Comparison of ENCODE assay signal across 8 cellular contexts in the genomic region with DNA sequence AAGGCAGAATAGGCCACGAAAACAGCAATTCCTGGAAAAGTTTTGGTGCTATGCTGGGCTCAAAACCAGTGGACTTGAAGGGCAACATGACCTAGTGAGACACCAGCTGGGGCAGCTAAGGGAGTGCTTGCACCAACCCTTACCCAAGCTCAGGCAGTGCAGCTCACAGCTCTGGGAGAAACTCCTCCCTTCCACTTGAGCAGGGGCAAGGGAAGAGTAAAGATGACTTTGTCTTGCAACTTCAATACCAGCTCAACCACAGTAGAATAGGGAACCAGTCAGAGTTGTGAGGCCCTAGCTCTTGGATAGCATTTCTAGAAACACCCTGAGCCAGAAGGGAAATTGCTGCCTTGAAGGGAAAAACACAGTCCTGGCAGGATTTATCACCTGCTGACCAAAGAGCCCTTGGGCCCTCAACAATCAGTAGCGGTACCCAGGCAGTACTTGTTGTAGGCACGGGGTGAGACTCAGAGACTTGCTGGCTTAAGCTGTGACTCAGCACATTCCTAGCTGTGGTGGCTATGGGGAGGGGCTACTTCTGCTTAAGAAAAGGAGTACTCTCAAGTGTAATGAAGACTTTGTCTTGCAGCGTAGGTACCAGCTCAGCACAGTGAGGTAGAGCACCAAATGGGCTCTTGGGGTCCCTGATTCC. TPM values are rescaled to one million over a fixed set of nuclear protein-coding genes. Genes with fewer than 3 reads are reported as not detected.
DNase-seq lines count a peak whose midpoint lies in the region; ATAC-seq and TF ChIP-seq lines count a peak whose summit lies in the region.

No MANE protein-coding gene starts in this region.

- H4K20me1 ChIP-seq in OCI-LY7 (ENCODE audit: insufficient read depth, low read length) = no peaks in the 10 kb centered on the region

- H3K9me2 ChIP-seq in OCI-LY7 (ENCODE audit: insufficient read depth, low read length) = no peaks in the 10 kb centered on the region

- no peaks in the 10 kb centered on the region for H3K36me3 ChIP-seq in adipocyte (ENCODE audit: control insufficient read depth, insufficient read depth, low read length, severe bottlenecking)
- H3K36me3 ChIP-seq in kidney epithelial cell (ENCODE audit: control insufficient read depth, insufficient read depth, low read length) = no peaks in the 10 kb centered on the region
- no peaks in the 10 kb centered on the region for H3K36me3 ChIP-seq in OCI-LY7 (ENCODE audit: insufficient read depth, low read length)
- H3K36me3 ChIP-seq in prostate gland = no peaks in the 10 kb centered on the region

- H3K4me3 ChIP-seq in AG09309 (ENCODE audit: control insufficient read depth, low read depth, low read length) (no peak overlapping the region), adipocyte (ENCODE audit: low read length) (no peak overlapping the region), kidney epithelial cell (ENCODE audit: low read depth, low read length) (no peak overlapping the region), OCI-LY7 (ENCODE audit: low read depth, low read length, poor library complexity, severe bottlenecking) (no peak overlapping the region), prostate gland (no peak overlapping the region)

- H3K4me1 ChIP-seq in adipocyte (ENCODE audit: control insufficient read depth, insufficient read depth, low read length) (peaks cover 7% of the 10 kb centered on the region), OCI-LY7 (ENCODE audit: insufficient read depth, low read length, poor library complexity, severe bottlenecking) (no peaks in the 10 kb centered on the region), prostate gland (replicated peaks) (no peaks in the 10 kb centered on the region)

- no peak overlapping the region for H2AFZ ChIP-seq in OCI-LY7 (ENCODE audit: low read length)

- H3K9me3 ChIP-seq in adipocyte (ENCODE audit: control insufficient read depth, low read length) (no peaks in the 10 kb centered on the region), OCI-LY7 (ENCODE audit: low read length) (no peaks in the 10 kb centered on the region), prostate gland (no peaks in the 10 kb centered on the region)

- no TSS peak for BruUV-seq in OCI-LY7 (replicated peaks; lab: Mats Ljungman, UMichigan)

- peak; percentile 21 for DNase-seq in AG09309 (ENCODE audit: low read depth)
- peak; percentile 66 for DNase-seq in HT-29 (ENCODE audit: low spot score)
- peak; percentile 62 for DNase-seq in adipocyte (ENCODE audit: low read depth)
- peak; percentile 91 for DNase-seq in kidney epithelial cell (ENCODE audit: low read depth)
- no peak for DNase-seq in OCI-LY7 (ENCODE audit: low spot score)
- DNase-seq in prostate gland (ENCODE audit: low spot score) = no peak

- WGBS in prostate gland = 67% methylated on average over 4 of the region's 4 CpGs

- POLR2A ChIA-PET in OCI-LY7 (lab: Charles Lee) = interaction anchor here (1.1 kb wide), 1 partner anchor 15 kb away, joined by 4 read pairs; no protein-coding TSS in a partner anchor

- TF ChIP-seq CTCF in AG09309 (IDR thresholded peaks at IDR 0.05; ENCODE audit: control insufficient read depth, insufficient read depth, low read depth, low read length, missing control alignments) (no peak), kidney epithelial cell (IDR thresholded peaks at IDR 0.05; ENCODE audit: insufficient read depth, low read length, poor library complexity, severe bottlenecking) (no peak), OCI-LY7 (conservative IDR thresholded peaks at IDR 0.05; ENCODE audit: low read length) (no peak), prostate gland (IDR thresholded peaks at IDR 0.05) (no peak)

- H3K4me2 ChIP-seq in OCI-LY7 (ENCODE audit: low read length) = no peak overlapping the region

- TF ChIP-seq POLR2A in prostate gland (IDR thresholded peaks at IDR 0.05) = no peak

- H3K9ac ChIP-seq in adipocyte (ENCODE audit: low read length) = no peak overlapping the region

- H3K27me3 ChIP-seq in adipocyte (replicated peaks; ENCODE audit: control insufficient read depth, insufficient read depth, low read length) = no peaks in the 10 kb centered on the region
- no peaks in the 10 kb centered on the region for H3K27me3 ChIP-seq in kidney epithelial cell (ENCODE audit: control insufficient read depth, insufficient read depth, low read length)
- H3K27me3 ChIP-seq in prostate gland (replicated peaks; ENCODE audit: insufficient read depth) = no peaks in the 10 kb centered on the region

- no peaks in the 10 kb centered on the region for H3K79me2 ChIP-seq in OCI-LY7 (ENCODE audit: insufficient read depth, low read depth, low read length)

- CTCF ChIA-PET in OCI-LY7 (lab: Charles Lee; ENCODE audit: unreplicated experiment) = no interaction called here

- intact Hi-C loops in OCI-LY7 (cut with micrococcal nuclease; ENCODE audit: unreplicated experiment) = no loop called here
- intact Hi-C loops in prostate gland (cut with DNase I) = no loop called here

- ATAC-seq in GM18858 (IDR thresholded peaks at IDR 0.05; ENCODE audit: unreplicated experiment) (no peak), GM21825 (IDR thresholded peaks at IDR 0.05; ENCODE audit: unreplicated experiment) (no peak)

- no peak overlapping the region for H3K27ac ChIP-seq in OCI-LY7 (ENCODE audit: low read depth, low read length, poor library complexity, severe bottlenecking)
- H3K27ac ChIP-seq in prostate gland = no peak overlapping the region

RNA-seq across cellular contexts. Expression of a gene that starts 19.7 kb away (rescaled TPM):
- 51.2 and 55.5 TPM in 2 replicates for total RNA-seq in HT-29 (2014; rRNA removed; shearing (Covaris generic))
- total RNA-seq in kidney epithelial cell = under 0.01 and 0.21 TPM in 2 replicates
- not detected in 2 replicates for total RNA-seq in OCI-LY7 (2014; rRNA removed; shearing (Covaris generic))
- total RNA-seq in OCI-LY7 (2022) = not detected in 2 replicates
- total RNA-seq in prostate gland = 10 to 100 TPM; 12.3 to 15.3 TPM

Comparison
In these comparisons a context has a peak if more than half of its experiments do, and no peak if none do; other contexts are left out.
1. DNase-seq: peak in AG09309 (single experiment), HT-29 (single experiment), adipocyte (single experiment) and kidney epithelial cell (single experiment); none in OCI-LY7 (single experiment) and prostate gland (single experiment).
2. RNA of a gene that starts 19.7 kb away (total RNA-seq): 51.2 to 55.5 TPM in HT-29 and 12.3 to 15.3 TPM in prostate gland; under 0.01 to 0.21 TPM in kidney epithelial cell and not detected in OCI-LY7; every median in the first group is over 10 times any median in the second.